In the genomic region with DNA sequence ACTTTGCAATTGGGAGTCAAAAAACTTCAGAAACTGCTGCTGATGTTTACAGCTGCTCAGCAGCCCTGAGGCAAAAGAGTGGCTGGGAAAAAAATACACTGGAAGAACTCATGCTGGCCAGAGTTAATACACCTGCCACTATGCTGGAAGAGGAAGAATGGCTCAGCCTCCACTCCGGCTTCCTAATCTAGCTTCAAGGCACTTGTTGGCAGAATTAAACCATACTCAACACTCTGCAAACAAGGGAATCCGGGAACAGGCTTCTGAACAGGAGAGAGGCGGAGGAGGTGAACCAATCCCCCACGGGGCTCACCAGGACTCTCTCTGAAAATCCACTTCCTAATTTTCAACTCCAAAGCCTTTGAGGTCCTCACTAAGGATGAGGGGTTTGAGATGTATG, we compare ENCODE assay signal across 15 cellular contexts.
"Had no signal": no experiment of that assay in that cellular context is flagged by ENCODE, and none has a peak within 500 bp of the region (broad histone marks: within the 10 kb centered on the region; RNA-seq: fewer than 3 reads in every experiment).

No MANE protein-coding gene starts in this region.

- DNase-seq: activated CD4-positive, alpha-beta T cell treated with anti-CD3 and anti-CD28 coated beads for 36 hours; activated CD8-positive, alpha-beta T cell treated with anti-CD3 and anti-CD28 coated beads, Interleukin-2, amount 10 ng/mL, durations not matched to agents 7 days and 5 days; activated naive CD4-positive, alpha-beta T cell treated with Interleukin-2 at 50 U/mL for 16 hours; colonic mucosa; effector CD4-positive, alpha-beta T cell; heart right ventricle; occipital lobe; psoas muscle; spleen; stimulated activated CD4-positive, alpha-beta T cell treated with anti-CD3 and anti-CD28 coated beads, Interleukin-1b, Interleukin-23, amount 100 ng/mL, for 48 hours; WERI-Rb-1 had no signal

- H3K4me1 ChIP-seq: colonic mucosa, heart right ventricle, psoas muscle, spleen, tibial nerve had no signal

- H3K27ac ChIP-seq: cardiac muscle cell, colonic mucosa, heart right ventricle, psoas muscle, spleen, tibial nerve, WERI-Rb-1 had no signal

- H3K9me3 ChIP-seq: colonic mucosa, psoas muscle had no signal

- H3K4me3 ChIP-seq: cardiac muscle cell, colonic mucosa, heart right ventricle, psoas muscle, spleen, tibial nerve had no signal

- ATAC-seq: activated CD4-positive, alpha-beta T cell treated with anti-CD3 and anti-CD28 coated beads for 36 hours; activated CD8-positive, alpha-beta T cell treated with anti-CD3 and anti-CD28 coated beads, Interleukin-2, amount 10 ng/mL, durations not matched to agents 7 days and 5 days; heart right ventricle; psoas muscle; sciatic nerve; stimulated activated memory B cell treated with anti-CD40 and anti-IgM and Interleukin-4, amounts not matched to agents 10 μg/mL and 1 μg/mL and 100 μg/mL, for 72 hours had no signal

- H3K36me3 ChIP-seq: cardiac muscle cell, colonic mucosa, heart right ventricle, spleen, tibial nerve, WERI-Rb-1 had no signal

- H3K27me3 ChIP-seq: cardiac muscle cell, colonic mucosa had no signal
